Comparison of ENCODE assay signal across 1 cellular context in genomic region chr21:41900401-41900800, GRCh38.
TF ChIP-seq lines count a peak whose summit lies in the region.

No MANE protein-coding gene starts in this region.

TF ChIP-seq in WTC11, 78 proteins besides CTCF, POLR2A, EP300 and RAD21 (continued from another document):
- TF ChIP-seq, protein P1, sequence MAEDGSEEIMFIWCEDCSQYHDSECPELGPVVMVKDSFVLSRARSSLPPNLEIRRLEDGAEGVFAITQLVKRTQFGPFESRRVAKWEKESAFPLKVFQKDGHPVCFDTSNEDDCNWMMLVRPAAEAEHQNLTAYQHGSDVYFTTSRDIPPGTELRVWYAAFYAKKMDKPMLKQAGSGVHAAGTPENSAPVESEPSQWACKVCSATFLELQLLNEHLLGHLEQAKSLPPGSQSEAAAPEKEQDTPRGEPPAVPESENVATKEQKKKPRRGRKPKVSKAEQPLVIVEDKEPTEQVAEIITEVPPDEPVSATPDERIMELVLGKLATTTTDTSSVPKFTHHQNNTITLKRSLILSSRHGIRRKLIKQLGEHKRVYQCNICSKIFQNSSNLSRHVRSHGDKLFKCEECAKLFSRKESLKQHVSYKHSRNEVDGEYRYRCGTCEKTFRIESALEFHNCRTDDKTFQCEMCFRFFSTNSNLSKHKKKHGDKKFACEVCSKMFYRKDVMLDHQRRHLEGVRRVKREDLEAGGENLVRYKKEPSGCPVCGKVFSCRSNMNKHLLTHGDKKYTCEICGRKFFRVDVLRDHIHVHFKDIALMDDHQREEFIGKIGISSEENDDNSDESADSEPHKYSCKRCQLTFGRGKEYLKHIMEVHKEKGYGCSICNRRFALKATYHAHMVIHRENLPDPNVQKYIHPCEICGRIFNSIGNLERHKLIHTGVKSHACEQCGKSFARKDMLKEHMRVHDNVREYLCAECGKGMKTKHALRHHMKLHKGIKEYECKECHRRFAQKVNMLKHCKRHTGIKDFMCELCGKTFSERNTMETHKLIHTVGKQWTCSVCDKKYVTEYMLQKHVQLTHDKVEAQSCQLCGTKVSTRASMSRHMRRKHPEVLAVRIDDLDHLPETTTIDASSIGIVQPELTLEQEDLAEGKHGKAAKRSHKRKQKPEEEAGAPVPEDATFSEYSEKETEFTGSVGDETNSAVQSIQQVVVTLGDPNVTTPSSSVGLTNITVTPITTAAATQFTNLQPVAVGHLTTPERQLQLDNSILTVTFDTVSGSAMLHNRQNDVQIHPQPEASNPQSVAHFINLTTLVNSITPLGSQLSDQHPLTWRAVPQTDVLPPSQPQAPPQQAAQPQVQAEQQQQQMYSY (CRISPR knock-in tag; IDR thresholded peaks at IDR 0.05), result no peak
